22 cellular contexts compared by ENCODE assay signal in genomic region chr1:68149907-68150306, GRCh38.
"Had no signal": no experiment of that assay in that cellular context is flagged by ENCODE, and none has a peak within 500 bp of the region (broad histone marks: within the 10 kb centered on the region; RNA-seq: fewer than 3 reads in every experiment).

No MANE protein-coding gene starts in this region.

- H3K4me3 ChIP-seq: cardiac muscle cell, dorsolateral prefrontal cortex, thyroid gland had no signal

- H3K27ac ChIP-seq: cardiac muscle cell, neutrophil, parathyroid adenoma, thyroid gland had no signal

- DNase-seq: activated CD4-positive, alpha-beta memory T cell treated with anti-CD3 and anti-CD28 coated beads, Interleukin-2, amount 10 ng/mL, durations not matched to agents 7 days and 5 days; activated CD4-positive, alpha-beta T cell treated with anti-CD3 and anti-CD28 coated beads for 48 hours; activated CD4-positive, CD25-positive, alpha-beta regulatory T cell; activated CD8-positive, alpha-beta memory T cell treated with anti-CD3 and anti-CD28 coated beads, Interleukin-2, amount 10 ng/mL, durations not matched to agents 7 days and 5 days; activated naive CD4-positive, alpha-beta T cell; activated naive CD8-positive, alpha-beta T cell treated with anti-CD3 and anti-CD28 coated beads for 36 hours; amniotic stem cell; dorsolateral prefrontal cortex; foreskin melanocyte; immature natural killer cell; kidney glomerular epithelial cell; mesenchymal stem cell; stimulated activated CD4-positive, alpha-beta T cell treated with anti-CD3 and anti-CD28 coated beads, Interleukin-12 subunit alpha, Interleukin-12 subunit beta, amount 100 ng/mL, for 4 hours; stimulated activated CD4-positive, alpha-beta T cell treated with anti-CD3 and anti-CD28 coated beads, Interleukin-1b, Interleukin-23, amount 100 ng/mL, for 48 hours; stimulated activated CD8-positive, alpha-beta memory T cell treated with anti-CD3 and anti-CD28 coated beads, Interleukin-4, amount 100 ng/mL, for 48 hours; stimulated activated naive CD4-positive, alpha-beta T cell; T1000; thyroid gland had no signal

- ATAC-seq: activated CD8-positive, alpha-beta memory T cell treated with anti-CD3 and anti-CD28 coated beads, Interleukin-2, amount 10 ng/mL, durations not matched to agents 7 days and 5 days had no signal

- H3K9me3 ChIP-seq: neutrophil, thyroid gland had no signal

- H3K27me3 ChIP-seq: cardiac muscle cell, dorsolateral prefrontal cortex, thyroid gland had no signal

- FAIRE-seq: colon had no signal
